8 cellular contexts compared by ENCODE assay signal in genomic region chr16:80084614-80085013, GRCh38.
DNase-seq lines count a peak whose midpoint lies in the region; ATAC-seq and TF ChIP-seq lines count a peak whose summit lies in the region.

No MANE protein-coding gene starts in this region.

- intact Hi-C loops in upper lobe of right lung (cut with DNase I), result no loop called here

- no peaks in the 10 kb centered on the region for H3K4me1 ChIP-seq in upper lobe of right lung

- H3K27ac ChIP-seq in upper lobe of right lung, result no peak overlapping the region

- H3K4me1 Mint-ChIP-seq in chondrocyte (ENCODE audit: low read depth), result peaks cover 8% of the 10 kb centered on the region
- no peaks in the 10 kb centered on the region for H3K4me1 Mint-ChIP-seq in naive thymus-derived CD8-positive, alpha-beta T cell

- no peak overlapping the region for H3K27ac Mint-ChIP-seq in chondrocyte (ENCODE audit: unreplicated experiment)
- H3K27ac Mint-ChIP-seq in naive thymus-derived CD8-positive, alpha-beta T cell, result no peak overlapping the region

- H3K36me3 Mint-ChIP-seq in chondrocyte (ENCODE audit: low read depth), result no peaks in the 10 kb centered on the region
- H3K36me3 Mint-ChIP-seq in naive thymus-derived CD8-positive, alpha-beta T cell, result no peaks in the 10 kb centered on the region

- H3K27me3 Mint-ChIP-seq in chondrocyte (ENCODE audit: low read depth), result no peaks in the 10 kb centered on the region
- H3K27me3 Mint-ChIP-seq in naive thymus-derived CD8-positive, alpha-beta T cell, result no peaks in the 10 kb centered on the region

- DNase-seq in DMS79 treated with DMSO at 0.1 percent for 48 hours (lab: John Stamatoyannopoulos, UW) (peak; percentile 6), DMS79 (lab: John Stamatoyannopoulos, UW) (no peak), NCI-H187 (lab: John Stamatoyannopoulos, UW) (peak; percentile 33 to 38), chondrocyte (ENCODE audit: low spot score) (no peak), left lobe of liver (ENCODE audit: low spot score) (peak; percentile 64), upper lobe of right lung (no peak), HCEC 1CT (no peak)
- DNase-seq in naive thymus-derived CD8-positive, alpha-beta T cell, result no peak

- POLR2A ChIA-PET in naive thymus-derived CD8-positive, alpha-beta T cell (lab: Charles Lee), result no interaction called here

- no peak overlapping the region for H3K4me3 ChIP-seq in upper lobe of right lung

- ATAC-seq in left lobe of liver, result peak; percentile 100
- ATAC-seq in upper lobe of right lung, result peak; percentile 80
- no peak for ATAC-seq in naive thymus-derived CD8-positive, alpha-beta T cell

- H3K9me3 Mint-ChIP-seq in chondrocyte (ENCODE audit: low read depth), result no peaks in the 10 kb centered on the region
- H3K9me3 Mint-ChIP-seq in naive thymus-derived CD8-positive, alpha-beta T cell, result peaks cover 0 to 2% (median 0%) of the 10 kb centered on the region in 9 donors

- H3K4me3 Mint-ChIP-seq in chondrocyte (ENCODE audit: unreplicated experiment), result no peak overlapping the region
- H3K4me3 Mint-ChIP-seq in naive thymus-derived CD8-positive, alpha-beta T cell, result no peak overlapping the region

- TF ChIP-seq CTCF in chondrocyte (IDR thresholded peaks at IDR 0.05) (peak; percentile 87), upper lobe of right lung (IDR thresholded peaks at IDR 0.05) (peak; percentile 51)

- H3K36me3 ChIP-seq in upper lobe of right lung, result no peaks in the 10 kb centered on the region

- H3K27me3 ChIP-seq in upper lobe of right lung, result no peaks in the 10 kb centered on the region

- no peaks in the 10 kb centered on the region for H3K9me3 ChIP-seq in upper lobe of right lung

Comparison
In these comparisons a context has a peak if more than half of its experiments do, and no peak if none do; other contexts are left out.
1. DNase-seq: peak in DMS79 treated with DMSO at 0.1 percent for 48 hours (single experiment), NCI-H187 (2 of 2) and left lobe of liver (single experiment); none in DMS79 (single experiment), chondrocyte (single experiment), upper lobe of right lung (single experiment), HCEC 1CT (single experiment) and naive thymus-derived CD8-positive, alpha-beta T cell (0 of 10).
2. ATAC-seq: peak in left lobe of liver (single experiment) and upper lobe of right lung (single experiment); none in naive thymus-derived CD8-positive, alpha-beta T cell (0 of 2).